8 cellular contexts compared by ENCODE assay signal in genomic region chr1:18875107-18875795, GRCh38. TPM values are rescaled to one million over a fixed set of nuclear protein-coding genes. Genes with fewer than 3 reads are reported as not detected.
A peak's percentile ranks its signal among the peaks of the same experiment; 100 is the strongest.
DNase-seq lines count a peak whose midpoint lies in the region; ATAC-seq and TF ChIP-seq lines count a peak whose summit lies in the region.

No MANE protein-coding gene starts in this region.

- H3K27me3 ChIP-seq in left lung, result no peaks in the 10 kb centered on the region

- H3K4me1 Mint-ChIP-seq in chondrocyte (ENCODE audit: low read depth), result no peaks in the 10 kb centered on the region

- no peaks in the 10 kb centered on the region for H3K4me1 ChIP-seq in left lung

- TF ChIP-seq CTCF in GM13976 (IDR thresholded peaks at IDR 0.05; ENCODE audit: borderline replicate concordance, control extremely low read depth, extremely low read depth, insufficient read depth, missing control alignments) (peak; percentile 74), chondrocyte (IDR thresholded peaks at IDR 0.05) (peak; percentile 90), left lung (IDR thresholded peaks at IDR 0.05) (peak; percentile 64 to 85)

- in situ Hi-C loops in GM13976 (cut with MboI; ENCODE audit: low sequenced_read_pairs, unreplicated experiment), result no loop called here

- no peak overlapping the region for H3K27ac ChIP-seq in left lung

- intact Hi-C loops in left lung (cut with DNase I), result no loop called here

- H3K27ac Mint-ChIP-seq in chondrocyte (ENCODE audit: unreplicated experiment), result no peak overlapping the region

- ATAC-seq in left lung (peak; percentile 92), HG03442 (IDR thresholded peaks at IDR 0.05; ENCODE audit: unreplicated experiment) (no peak)

- peak; percentile 95 for DNase-seq in 8988T
- DNase-seq in GM13976 (ENCODE audit: low spot score), result peak; percentile 89
- peak; percentile 10 for DNase-seq in NCI-H345 treated with DMSO at 0.1 percent for 48 hours (lab: John Stamatoyannopoulos, UW; ENCODE audit: unreplicated experiment)
- DNase-seq in activated CD4-positive, alpha-beta T cell treated with anti-CD3 and anti-CD28 coated beads for 4 hours, result peak; percentile 38 to 67
- DNase-seq in chondrocyte (ENCODE audit: low spot score), result no peak
- peak; percentile 74 to 88 for DNase-seq in left lung
- peak; percentile 72 to 77 for DNase-seq in stimulated activated CD4-positive, alpha-beta T cell treated with anti-CD3 and anti-CD28 coated beads, Interleukin-2, amount 100 ng/mL, for 48 hours

- no peaks in the 10 kb centered on the region for H3K9me3 Mint-ChIP-seq in chondrocyte (ENCODE audit: low read depth)

- H3K36me3 ChIP-seq in left lung, result peaks cover 0 to 33% of the 10 kb centered on the region in 2 donors

- no peaks in the 10 kb centered on the region for H3K9me3 ChIP-seq in left lung

- H3K4me3 ChIP-seq in left lung, result no peak overlapping the region

- peaks cover 2% of the 10 kb centered on the region for H3K36me3 Mint-ChIP-seq in chondrocyte (ENCODE audit: low read depth)

- H3K27me3 Mint-ChIP-seq in chondrocyte (ENCODE audit: low read depth), result no peaks in the 10 kb centered on the region

- no peak overlapping the region for H3K4me3 Mint-ChIP-seq in chondrocyte (ENCODE audit: unreplicated experiment)

RNA-seq across cellular contexts. Expression of gene TAS1R2, which starts 15.8 kb away (rescaled TPM):
- total RNA-seq in chondrocyte, result not detected in 3 replicates
- not detected for total RNA-seq in left lung

RNA-seq across cellular contexts. Expression of gene ALDH4A1, which starts 27.1 kb away (rescaled TPM):
- total RNA-seq in chondrocyte (9.3 to 15.0 TPM (median 14.2 TPM) in 3 replicates), left lung (10 to 100 TPM; 11.3 to 17.4 TPM)
